In genomic region chr1:91790296-91790851, GRCh38 we compare ENCODE assay signal across 19 cellular contexts.
DNase-seq lines count a peak whose midpoint lies in the region; ATAC-seq and TF ChIP-seq lines count a peak whose summit lies in the region.
"Had no signal": no experiment of that assay in that cellular context is flagged by ENCODE, and none has a peak within 500 bp of the region (broad histone marks: within the 10 kb centered on the region; RNA-seq: fewer than 3 reads in every experiment).

No MANE protein-coding gene starts in this region.

- ATAC-seq in activated T-cell treated with anti-CD3 and anti-CD28 coated beads, Interleukin-2, amount 50 U/mL, for 72 hours (replicated peaks in 1 of 2) = no peak
- ATAC-seq in activated T-cell treated with anti-CD3 and anti-CD28 coated beads, Interleukin-2, amount 50 U/mL, for 4 hours = no peak
- no peak for ATAC-seq in left cardiac atrium
- ATAC-seq: heart right ventricle had no signal

- H3K27me3 Mint-ChIP-seq in activated T-cell treated with anti-CD3 and anti-CD28 coated beads, Interleukin-2, amount 50 U/mL, for 72 hours (ENCODE audit: low read depth) = no peaks in the 10 kb centered on the region
- H3K27me3 Mint-ChIP-seq in activated T-cell treated with anti-CD3 and anti-CD28 coated beads, Interleukin-2, amount 50 U/mL, for 4 hours (ENCODE audit: low read depth) = no peaks in the 10 kb centered on the region
- H3K27me3 Mint-ChIP-seq: activated CD4-positive, alpha-beta memory T cell treated with anti-CD3 and anti-CD28 coated beads, Interleukin-2, amount 10 ng/mL, durations not matched to agents 7 days and 5 days; activated naive CD4-positive, alpha-beta T cell treated with anti-CD3 and anti-CD28 coated beads, Interleukin-2, amount 50 U/mL, for 24 hours; activated T-cell treated with anti-CD3 and anti-CD28 coated beads, Interleukin-2, amount 50 U/mL, for 24 hours had no signal

- no peaks in the 10 kb centered on the region for H3K36me3 ChIP-seq in SJCRH30
- peaks cover 0 to 89% of the 10 kb centered on the region in 2 experiments for H3K36me3 ChIP-seq in mesenchymal stem cell (ENCODE audit: control insufficient read depth in 1 of 2, insufficient read depth in 2 of 2, low read depth in 1 of 2, low read length in 2 of 2)
- no peaks in the 10 kb centered on the region for H3K36me3 ChIP-seq in uterus
- H3K36me3 ChIP-seq: BE2C, ovary, SJSA1 had no signal

- H3K4ac ChIP-seq in mesenchymal stem cell (ENCODE audit: low read depth in 1 of 2, low read length in 2 of 2) = no peak overlapping the region

- H3K79me1 ChIP-seq in mesenchymal stem cell (replicated peaks; ENCODE audit: low read length, poor library complexity, severe bottlenecking) = peaks cover 5% of the 10 kb centered on the region

- intact Hi-C loops in uterus (cut with DNase I; ENCODE audit: low total_unique reads) = no loop called here
- intact Hi-C loops in left cardiac atrium (cut with DNase I) = no loop called here

- no peak overlapping the region for H4K8ac ChIP-seq in mesenchymal stem cell (ENCODE audit: low read length)

- WGBS in mesenchymal stem cell = 85% methylated on average over 2 of the region's 3 CpGs

- H3K4me3 ChIP-seq in SJCRH30 (no peak overlapping the region), mesenchymal stem cell (ENCODE audit: insufficient read depth in 1 of 2, low read depth in 1 of 2, low read length in 2 of 2) (no peak overlapping the region), uterus (no peak overlapping the region)
- H3K4me3 ChIP-seq: GM23248, heart right ventricle, ovary, SJSA1 had no signal

- H3K27ac ChIP-seq in SJCRH30 (peak overlapping the region; percentile 7; the same call in 1 of the 2 replicates), mesenchymal stem cell (ENCODE audit: low read length, poor library complexity, severe bottlenecking) (no peak overlapping the region), uterus (peak overlapping the region; percentile 74 to 89)
- H3K27ac ChIP-seq: GM23248, heart right ventricle, SJSA1 had no signal

- peaks cover 20% of the 10 kb centered on the region for H3K4me1 Mint-ChIP-seq in activated T-cell treated with anti-CD3 and anti-CD28 coated beads, Interleukin-2, amount 50 U/mL, for 72 hours (ENCODE audit: low read depth)
- peaks cover 41% of the 10 kb centered on the region for H3K4me1 Mint-ChIP-seq in activated T-cell treated with anti-CD3 and anti-CD28 coated beads, Interleukin-2, amount 50 U/mL, for 4 hours (ENCODE audit: low read depth)

- H3K9me3 ChIP-seq in SJCRH30 (replicated peaks) (0 out of 2 replicates have a peak, but pooled peaks cover 3% of the 10 kb centered on the region), mesenchymal stem cell (ENCODE audit: control insufficient read depth, low read length) (no peaks in the 10 kb centered on the region), uterus (no peaks in the 10 kb centered on the region)
- H3K9me3 ChIP-seq: BE2C, heart right ventricle, ovary, SJSA1 had no signal

- H3K23ac ChIP-seq in mesenchymal stem cell (ENCODE audit: low read length in 2 of 2) = no peak overlapping the region

- H2AK5ac ChIP-seq in mesenchymal stem cell (ENCODE audit: low read length, severe bottlenecking) = no peak overlapping the region

- TF ChIP-seq POLR2A in uterus (IDR thresholded peaks at IDR 0.05) = no peak

- H3K27me3 ChIP-seq in SJCRH30 (no peaks in the 10 kb centered on the region), mesenchymal stem cell (ENCODE audit: control insufficient read depth in 1 of 2, insufficient read depth in 1 of 2, low read length in 2 of 2) (no peaks in the 10 kb centered on the region), uterus (no peaks in the 10 kb centered on the region)
- H3K27me3 ChIP-seq: BE2C, heart right ventricle, ovary, SJSA1 had no signal

- no peak overlapping the region for H2BK12ac ChIP-seq in mesenchymal stem cell (ENCODE audit: low read length in 2 of 2)

- H3K27ac Mint-ChIP-seq in activated T-cell treated with anti-CD3 and anti-CD28 coated beads, Interleukin-2, amount 50 U/mL, for 72 hours = peak overlapping the region; percentile 4
- H3K27ac Mint-ChIP-seq: activated CD4-positive, alpha-beta memory T cell treated with anti-CD3 and anti-CD28 coated beads, Interleukin-2, amount 10 ng/mL, durations not matched to agents 7 days and 5 days; activated naive CD4-positive, alpha-beta T cell treated with anti-CD3 and anti-CD28 coated beads, Interleukin-2, amount 50 U/mL, for 24 hours; activated T-cell treated with anti-CD3 and anti-CD28 coated beads, Interleukin-2, amount 50 U/mL, for 24 hours; T-helper 1 cell treated with Interleukin-12 subunit alpha and Interleukin-12 subunit beta and Interleukin-4 antibody, amounts not matched to agents 30 μg/mL and 1 μg/mL, for 36 hours had no signal

- H3K36me3 Mint-ChIP-seq in activated T-cell treated with anti-CD3 and anti-CD28 coated beads, Interleukin-2, amount 50 U/mL, for 72 hours (ENCODE audit: insufficient read depth in 2 of 2) = peaks cover 2 to 7% of the 10 kb centered on the region in 2 donors
- peaks cover 20% of the 10 kb centered on the region for H3K36me3 Mint-ChIP-seq in activated T-cell treated with anti-CD3 and anti-CD28 coated beads, Interleukin-2, amount 50 U/mL, for 4 hours (ENCODE audit: insufficient read depth)

- H2BK120ac ChIP-seq in mesenchymal stem cell (ENCODE audit: low read depth, low read length) = no peak overlapping the region

- H3K9me3 Mint-ChIP-seq in activated T-cell treated with anti-CD3 and anti-CD28 coated beads, Interleukin-2, amount 50 U/mL, for 72 hours = no peaks in the 10 kb centered on the region
- H3K9me3 Mint-ChIP-seq in activated T-cell treated with anti-CD3 and anti-CD28 coated beads, Interleukin-2, amount 50 U/mL, for 4 hours = no peaks in the 10 kb centered on the region
- H3K9me3 Mint-ChIP-seq: activated CD4-positive, alpha-beta memory T cell treated with anti-CD3 and anti-CD28 coated beads, Interleukin-2, amount 10 ng/mL, durations not matched to agents 7 days and 5 days; activated naive CD4-positive, alpha-beta T cell treated with anti-CD3 and anti-CD28 coated beads, Interleukin-2, amount 50 U/mL, for 24 hours had no signal

- no peak overlapping the region for H3K14ac ChIP-seq in mesenchymal stem cell (ENCODE audit: low read length in 2 of 2)

- no peak overlapping the region for H2BK15ac ChIP-seq in mesenchymal stem cell (ENCODE audit: low read depth, poor library complexity, severe bottlenecking)

- H3K4me3 Mint-ChIP-seq in activated T-cell treated with anti-CD3 and anti-CD28 coated beads, Interleukin-2, amount 50 U/mL, for 72 hours = no peak overlapping the region
- no peak overlapping the region for H3K4me3 Mint-ChIP-seq in activated T-cell treated with anti-CD3 and anti-CD28 coated beads, Interleukin-2, amount 50 U/mL, for 4 hours
- H3K4me3 Mint-ChIP-seq: activated CD4-positive, alpha-beta memory T cell treated with anti-CD3 and anti-CD28 coated beads, Interleukin-2, amount 10 ng/mL, durations not matched to agents 7 days and 5 days; activated naive CD4-positive, alpha-beta T cell treated with anti-CD3 and anti-CD28 coated beads, Interleukin-2, amount 50 U/mL, for 24 hours; activated T-cell treated with anti-CD3 and anti-CD28 coated beads, Interleukin-2, amount 50 U/mL, for 24 hours; T-helper 1 cell treated with Interleukin-12 subunit alpha and Interleukin-12 subunit beta and Interleukin-4 antibody, amounts not matched to agents 30 μg/mL and 1 μg/mL, for 36 hours had no signal

- TF ChIP-seq CTCF in uterus (IDR thresholded peaks at IDR 0.05) = no peak

- H2AFZ ChIP-seq in mesenchymal stem cell (ENCODE audit: low read depth, low read length) = no peak overlapping the region
- H2AFZ ChIP-seq: GM23248 had no signal

- no peak for DNase-seq in activated T-cell treated with anti-CD3 and anti-CD28 coated beads, Interleukin-2, amount 50 U/mL, for 72 hours
- DNase-seq in activated T-cell treated with anti-CD3 and anti-CD28 coated beads, Interleukin-2, amount 50 U/mL, for 4 hours = no peak
- peak in 1 of 2 experiments; percentile 30 for DNase-seq in SJCRH30
- peak; percentile 65 for DNase-seq in mesenchymal stem cell
- DNase-seq in uterus = no peak
- no peak for DNase-seq in DMS 273 treated with DMSO at 0.1 percent for 48 hours (lab: John Stamatoyannopoulos, UW)
- DNase-seq in activated effector memory CD4-positive, alpha-beta T cell treated with Interleukin-2 at 50 U/mL for 16 hours = no peak
- DNase-seq in left cardiac atrium = no peak
- DNase-seq: activated CD4-positive, alpha-beta memory T cell treated with anti-CD3 and anti-CD28 coated beads, Interleukin-2, amount 10 ng/mL, durations not matched to agents 7 days and 5 days; activated T-cell treated with anti-CD3 and anti-CD28 coated beads, Interleukin-2, amount 50 U/mL, for 24 hours; BE2C; effector memory CD4-positive, alpha-beta T cell; GM23248; heart right ventricle; MM.1S; ovary had no signal

- no peak overlapping the region for H3K4me2 ChIP-seq in mesenchymal stem cell (ENCODE audit: low read length, poor library complexity, severe bottlenecking)

- no peak overlapping the region for H2BK5ac ChIP-seq in mesenchymal stem cell (ENCODE audit: low read depth, low read length, poor library complexity, severe bottlenecking)

- H3K4me1 ChIP-seq in SJCRH30 (peaks cover 36% of the 10 kb centered on the region), mesenchymal stem cell (ENCODE audit: control insufficient read depth, insufficient read depth, low read depth, low read length) (no peaks in the 10 kb centered on the region), uterus (peaks cover 6 to 40% of the 10 kb centered on the region in 2 donors)
- H3K4me1 ChIP-seq: BE2C had no signal

- no peak overlapping the region for H3K18ac ChIP-seq in mesenchymal stem cell (ENCODE audit: low read depth in 1 of 2, low read length in 2 of 2)

- peak overlapping the region; percentile 56 for H3K9ac ChIP-seq in mesenchymal stem cell (ENCODE audit: low read length)
- H3K9ac ChIP-seq: GM23248 had no signal

- H4K91ac ChIP-seq in mesenchymal stem cell (ENCODE audit: low read length) = no peak overlapping the region
